In the genomic region with DNA sequence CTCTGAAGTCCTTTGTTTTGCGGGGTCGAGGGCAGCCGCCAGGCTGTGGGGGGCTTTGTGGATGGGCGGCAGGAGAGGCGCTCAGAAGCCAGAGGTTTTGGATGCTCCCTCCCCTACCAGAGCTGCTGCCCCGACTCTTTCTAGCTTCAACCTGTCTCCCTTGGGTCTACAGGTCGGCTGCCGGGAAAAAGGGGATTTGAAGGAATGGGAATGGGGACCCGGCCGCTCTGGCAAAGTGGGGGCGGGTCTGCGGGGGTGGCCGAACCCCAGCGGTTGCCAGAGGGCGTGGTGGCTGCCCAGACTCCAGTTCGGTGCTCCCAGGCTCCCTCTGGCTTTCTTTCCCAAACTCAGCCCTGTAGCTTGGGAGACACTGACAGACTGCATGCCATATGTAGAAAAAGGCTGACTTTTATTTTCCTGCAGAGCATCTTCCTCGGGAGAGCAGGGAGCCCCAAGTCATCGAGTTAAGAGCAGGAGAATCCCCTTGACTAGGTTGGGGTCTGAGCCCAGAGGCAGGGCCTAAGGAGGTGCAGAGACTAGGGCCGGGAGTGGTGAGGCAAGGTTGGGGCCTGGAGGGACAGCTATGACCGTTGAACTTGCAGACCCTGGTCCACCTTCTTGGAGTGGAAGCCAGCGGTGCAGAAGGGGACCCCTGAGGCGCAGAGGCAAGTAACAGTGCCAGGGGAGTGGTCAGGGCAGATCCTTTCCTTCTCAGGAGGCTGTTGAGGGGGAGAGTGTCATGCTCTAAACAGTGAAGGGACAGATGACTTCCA, we compare ENCODE assay signal across 1 cellular context.
A peak's percentile ranks its signal among the peaks of the same experiment; 100 is the strongest.
TF ChIP-seq lines count a peak whose summit lies in the region.

No MANE protein-coding gene starts in this region.

TF ChIP-seq in HEK293, 187 proteins besides CTCF, POLR2A, EP300 and RAD21 (continued from another document):
- TF ChIP-seq ZNF398 (tag by site-specific recombination; IDR thresholded peaks at IDR 0.05): no peak
- TF ChIP-seq GLI4 (tag by site-specific recombination; IDR thresholded peaks at IDR 0.05): no peak
- TF ChIP-seq, protein P1, sequence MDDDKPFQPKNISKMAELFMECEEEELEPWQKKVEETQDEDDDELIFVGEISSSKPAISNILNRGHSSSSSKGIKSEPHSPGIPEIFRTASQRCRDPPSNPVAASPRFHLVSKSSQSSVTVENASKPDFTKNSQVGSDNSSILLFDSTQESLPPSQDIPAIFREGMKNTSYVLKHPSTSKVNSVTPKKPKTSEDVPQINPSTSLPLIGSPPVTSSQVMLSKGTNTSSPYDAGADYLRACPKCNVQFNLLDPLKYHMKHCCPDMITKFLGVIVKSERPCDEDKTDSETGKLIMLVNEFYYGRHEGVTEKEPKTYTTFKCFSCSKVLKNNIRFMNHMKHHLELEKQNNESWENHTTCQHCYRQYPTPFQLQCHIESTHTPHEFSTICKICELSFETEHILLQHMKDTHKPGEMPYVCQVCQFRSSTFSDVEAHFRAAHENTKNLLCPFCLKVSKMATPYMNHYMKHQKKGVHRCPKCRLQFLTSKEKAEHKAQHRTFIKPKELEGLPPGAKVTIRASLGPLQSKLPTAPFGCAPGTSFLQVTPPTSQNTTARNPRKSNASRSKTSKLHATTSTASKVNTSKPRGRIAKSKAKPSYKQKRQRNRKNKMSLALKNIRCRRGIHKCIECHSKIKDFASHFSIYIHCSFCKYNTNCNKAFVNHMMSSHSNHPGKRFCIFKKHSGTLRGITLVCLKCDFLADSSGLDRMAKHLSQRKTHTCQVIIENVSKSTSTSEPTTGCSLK (tag by site-specific recombination; IDR thresholded peaks at IDR 0.05): no peak
- no peak for TF ChIP-seq ZFP37 (tag by site-specific recombination; IDR thresholded peaks at IDR 0.05)
- no peak for TF ChIP-seq ZNF214 (tag by site-specific recombination; IDR thresholded peaks at IDR 0.05; ENCODE audit: borderline replicate concordance)
- TF ChIP-seq TRIM28 (IDR thresholded peaks at IDR 0.05; ENCODE audit: borderline replicate concordance, low read length): no peak
- no peak; the same call in 1 of the 2 replicates for TF ChIP-seq ZNF341 (tag by site-specific recombination; IDR thresholded peaks at IDR 0.05; ENCODE audit: low read depth)
- TF ChIP-seq ZBTB21 (tag by site-specific recombination; IDR thresholded peaks at IDR 0.05): no peak
- no peak for TF ChIP-seq ZNF555 (tag by site-specific recombination; conservative IDR thresholded peaks at IDR 0.05)
- no peak for TF ChIP-seq ZNF10 (tag by site-specific recombination; IDR thresholded peaks at IDR 0.05)
- no peak for TF ChIP-seq ZSCAN16 (tag by site-specific recombination; IDR thresholded peaks at IDR 0.05)
- TF ChIP-seq IKZF3 (tag by site-specific recombination; IDR thresholded peaks at IDR 0.05): 0 out of 2 replicates have a peak, but pooled peaks have one; percentile 12
- TF ChIP-seq PATZ1 (tag by site-specific recombination; IDR thresholded peaks at IDR 0.05): no peak
- no peak for TF ChIP-seq ZNF629 (tag by site-specific recombination; IDR thresholded peaks at IDR 0.05)
- TF ChIP-seq ZNF24 (tag by site-specific recombination; IDR thresholded peaks at IDR 0.05): no peak
- no peak for TF ChIP-seq ZNF26 (tag by site-specific recombination; IDR thresholded peaks at IDR 0.05)
- TF ChIP-seq ZNF426 (tag by site-specific recombination; IDR thresholded peaks at IDR 0.05): no peak
- no peak for TF ChIP-seq ZNF394 (tag by site-specific recombination; IDR thresholded peaks at IDR 0.05; ENCODE audit: borderline replicate concordance)
- TF ChIP-seq ZNF600 (tag by site-specific recombination; IDR thresholded peaks at IDR 0.05): no peak
- no peak for TF ChIP-seq ZNF354C (tag by site-specific recombination; IDR thresholded peaks at IDR 0.05; ENCODE audit: borderline replicate concordance, low read depth)
- TF ChIP-seq ZBTB17 (tag by site-specific recombination; IDR thresholded peaks at IDR 0.05): peak; percentile 32; the same call in 1 of the 2 replicates
- TF ChIP-seq ZNF768 (tag by site-specific recombination; IDR thresholded peaks at IDR 0.05): no peak
- TF ChIP-seq, protein P2, sequence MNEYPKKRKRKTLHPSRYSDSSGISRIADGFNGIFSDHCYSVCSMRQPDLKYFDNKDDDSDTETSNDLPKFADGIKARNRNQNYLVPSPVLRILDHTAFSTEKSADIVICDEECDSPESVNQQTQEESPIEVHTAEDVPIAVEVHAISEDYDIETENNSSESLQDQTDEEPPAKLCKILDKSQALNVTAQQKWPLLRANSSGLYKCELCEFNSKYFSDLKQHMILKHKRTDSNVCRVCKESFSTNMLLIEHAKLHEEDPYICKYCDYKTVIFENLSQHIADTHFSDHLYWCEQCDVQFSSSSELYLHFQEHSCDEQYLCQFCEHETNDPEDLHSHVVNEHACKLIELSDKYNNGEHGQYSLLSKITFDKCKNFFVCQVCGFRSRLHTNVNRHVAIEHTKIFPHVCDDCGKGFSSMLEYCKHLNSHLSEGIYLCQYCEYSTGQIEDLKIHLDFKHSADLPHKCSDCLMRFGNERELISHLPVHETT (tag by site-specific recombination; IDR thresholded peaks at IDR 0.05): no peak
- TF ChIP-seq BCL11B (tag by site-specific recombination; IDR thresholded peaks at IDR 0.05; ENCODE audit: low read depth): no peak
- no peak for TF ChIP-seq ZBTB1 (tag by site-specific recombination; IDR thresholded peaks at IDR 0.05)
- TF ChIP-seq KLF7 (tag by site-specific recombination; IDR thresholded peaks at IDR 0.05; ENCODE audit: borderline replicate concordance): no peak; the same call in 1 of the 2 replicates
- no peak for TF ChIP-seq ZNF211 (tag by site-specific recombination; IDR thresholded peaks at IDR 0.05; ENCODE audit: low read depth)
- peak; percentile 36; the same call in 1 of the 2 replicates for TF ChIP-seq GLIS2 (tag by site-specific recombination; IDR thresholded peaks at IDR 0.05)
- no peak for TF ChIP-seq ZNF473 (tag by site-specific recombination; IDR thresholded peaks at IDR 0.05)
- TF ChIP-seq ZNF596 (tag by site-specific recombination; IDR thresholded peaks at IDR 0.05): no peak
